In genomic region chr1:5976726-5977493, GRCh38 we compare ENCODE assay signal across 28 cellular contexts. TPM values are rescaled to one million over a fixed set of nuclear protein-coding genes. Genes with fewer than 3 reads are reported as not detected.
DNase-seq lines count a peak whose midpoint lies in the region; ATAC-seq and TF ChIP-seq lines count a peak whose summit lies in the region.
"Had no signal": no experiment of that assay in that cellular context is flagged by ENCODE, and none has a peak within 500 bp of the region (broad histone marks: within the 10 kb centered on the region; RNA-seq: fewer than 3 reads in every experiment).

No MANE protein-coding gene starts in this region.

- H3K36me3 ChIP-seq in naive thymus-derived CD4-positive, alpha-beta T cell (ENCODE audit: control insufficient read depth in 2 of 3, insufficient read depth in 3 of 3, low read length in 3 of 3) = peaks cover 0 to 5% (median 0%) of the 10 kb centered on the region in 3 experiments
- H3K36me3 ChIP-seq in heart right ventricle = peaks cover 0 to 30% (median 0%) of the 10 kb centered on the region in 9 donors
- H3K36me3 ChIP-seq: adrenal gland, right lobe of liver had no signal

- H3K36me3 Mint-ChIP-seq in activated CD4-positive, alpha-beta memory T cell treated with anti-CD3 and anti-CD28 coated beads, Interleukin-2, amount 10 ng/mL, durations not matched to agents 7 days and 5 days (ENCODE audit: low read depth) = peaks cover 21% of the 10 kb centered on the region
- H3K36me3 Mint-ChIP-seq in activated CD4-positive, alpha-beta memory T cell treated with anti-CD3 and anti-CD28 coated beads for 36 hours = peaks cover 14% of the 10 kb centered on the region
- peaks cover 5% of the 10 kb centered on the region for H3K36me3 Mint-ChIP-seq in IgD-negative memory B cell
- peaks cover 0 to 15% (median 4%) of the 10 kb centered on the region in 5 donors for H3K36me3 Mint-ChIP-seq in naive thymus-derived CD4-positive, alpha-beta T cell
- H3K36me3 Mint-ChIP-seq in stimulated activated effector memory CD8-positive, alpha-beta T cell treated with anti-CD3 and anti-CD28 coated beads, Interleukin-12 subunit alpha, Interleukin-12 subunit beta, amount 100 ng/mL, for 72 hours = peaks cover 19% of the 10 kb centered on the region

- DNase-seq in activated CD4-positive, alpha-beta memory T cell treated with anti-CD3 and anti-CD28 coated beads, Interleukin-2, amount 10 ng/mL, durations not matched to agents 7 days and 5 days = no peak
- DNase-seq in activated CD4-positive, alpha-beta memory T cell treated with anti-CD3 and anti-CD28 coated beads for 36 hours = no peak
- no peak for DNase-seq in naive thymus-derived CD4-positive, alpha-beta T cell
- DNase-seq in stimulated activated effector memory CD8-positive, alpha-beta T cell treated with anti-CD3 and anti-CD28 coated beads, Interleukin-12 subunit alpha, Interleukin-12 subunit beta, amount 100 ng/mL, for 72 hours (ENCODE audit: low spot score in 2 of 2) = no peak
- no peak for DNase-seq in NCI-H187 (lab: John Stamatoyannopoulos, UW)
- DNase-seq in heart right ventricle = no peak
- DNase-seq: activated B cell treated with CpG ODN at 0.5 μM for 24 hours; activated CD8-positive, alpha-beta T cell treated with anti-CD3 and anti-CD28 coated beads, Interleukin-2, amount 10 ng/mL, durations not matched to agents 7 days and 5 days; activated gamma-delta T cell treated with Interleukin-2 at 50 U/mL for 16 hours; activated T-cell treated with anti-CD3 and anti-CD28 coated beads for 4 hours; adrenal gland; Calu3; left colon; naive B cell; NCI-H1048; NCI-H1694 treated with DMSO at 0.1 percent for 48 hours; NCI-H524 treated with DMSO at 0.1 percent for 48 hours; right lobe of liver; stimulated activated CD4-positive, alpha-beta T cell treated with anti-CD3 and anti-CD28 coated beads, Interleukin-15, amount 100 ng/mL, for 24 hours; T-helper 9 cell had no signal

- CTCF ChIA-PET in activated CD4-positive, alpha-beta memory T cell treated with anti-CD3 and anti-CD28 coated beads, Interleukin-2, amount 10 ng/mL, durations not matched to agents 7 days and 5 days (lab: Charles Lee) = interaction anchor here (0.9 to 1.3 kb wide), 2 partner anchors 36 to 39 kb away, joined by 3 to 4 read pairs; no protein-coding TSS in a partner anchor
- CTCF ChIA-PET in activated CD4-positive, alpha-beta memory T cell treated with anti-CD3 and anti-CD28 coated beads for 36 hours (lab: Charles Lee) = interaction anchor here (1.9 kb wide), 1 partner anchor 465 kb away, joined by 5 read pairs; no protein-coding TSS in a partner anchor
- CTCF ChIA-PET in naive thymus-derived CD4-positive, alpha-beta T cell (lab: Charles Lee) = no interaction called here

- H3K27me3 Mint-ChIP-seq in activated CD4-positive, alpha-beta memory T cell treated with anti-CD3 and anti-CD28 coated beads, Interleukin-2, amount 10 ng/mL, durations not matched to agents 7 days and 5 days = no peaks in the 10 kb centered on the region
- H3K27me3 Mint-ChIP-seq in activated CD4-positive, alpha-beta memory T cell treated with anti-CD3 and anti-CD28 coated beads for 36 hours = no peaks in the 10 kb centered on the region
- H3K27me3 Mint-ChIP-seq in IgD-negative memory B cell = no peaks in the 10 kb centered on the region
- H3K27me3 Mint-ChIP-seq in naive thymus-derived CD4-positive, alpha-beta T cell = no peaks in the 10 kb centered on the region
- H3K27me3 Mint-ChIP-seq: activated B cell treated with CpG ODN at 0.5 μM for 24 hours, B cell, naive B cell had no signal

- 94 to 95% methylated on average over 23 to 25 of the region's 25 CpGs for WGBS in heart right ventricle, 2 donors

- no peak overlapping the region for H3K27ac ChIP-seq in naive thymus-derived CD4-positive, alpha-beta T cell (ENCODE audit: low read depth, low read length)
- H3K27ac ChIP-seq in heart right ventricle = no peak overlapping the region
- H3K27ac ChIP-seq: A549, adrenal gland, heart left ventricle, right lobe of liver had no signal

- H3K27me3 ChIP-seq in naive thymus-derived CD4-positive, alpha-beta T cell (ENCODE audit: control insufficient read depth in 2 of 2, insufficient read depth in 2 of 2, low read length in 2 of 2) = no peaks in the 10 kb centered on the region
- H3K27me3 ChIP-seq in heart right ventricle = no peaks in the 10 kb centered on the region
- H3K27me3 ChIP-seq: adrenal gland, heart left ventricle, right lobe of liver had no signal

- POLR2A ChIA-PET in activated CD4-positive, alpha-beta memory T cell treated with anti-CD3 and anti-CD28 coated beads, Interleukin-2, amount 10 ng/mL, durations not matched to agents 7 days and 5 days (lab: Charles Lee) = interaction anchor here (1.2 kb wide), 1 partner anchor 17 kb away, joined by 4 read pairs; no protein-coding TSS in a partner anchor
- POLR2A ChIA-PET in activated CD4-positive, alpha-beta memory T cell treated with anti-CD3 and anti-CD28 coated beads for 36 hours (lab: Charles Lee) = no interaction called here
- POLR2A ChIA-PET in naive thymus-derived CD4-positive, alpha-beta T cell (lab: Charles Lee) = no interaction called here

- peaks cover 0 to 5% of the 10 kb centered on the region in 2 donors for H3K4me1 ChIP-seq in naive thymus-derived CD4-positive, alpha-beta T cell (ENCODE audit: control insufficient read depth in 2 of 2, insufficient read depth in 2 of 2, low read length in 2 of 2)
- peaks cover 0 to 11% (median 0%) of the 10 kb centered on the region in 9 donors for H3K4me1 ChIP-seq in heart right ventricle
- H3K4me1 ChIP-seq: adrenal gland, right lobe of liver had no signal

- TF ChIP-seq CTCF in heart right ventricle (IDR thresholded peaks at IDR 0.05) = no peak

- peaks cover 2% of the 10 kb centered on the region for H3K9me3 Mint-ChIP-seq in activated CD4-positive, alpha-beta memory T cell treated with anti-CD3 and anti-CD28 coated beads, Interleukin-2, amount 10 ng/mL, durations not matched to agents 7 days and 5 days
- H3K9me3 Mint-ChIP-seq in activated CD4-positive, alpha-beta memory T cell treated with anti-CD3 and anti-CD28 coated beads for 36 hours = no peaks in the 10 kb centered on the region
- H3K9me3 Mint-ChIP-seq in IgD-negative memory B cell = no peaks in the 10 kb centered on the region
- H3K9me3 Mint-ChIP-seq in naive thymus-derived CD4-positive, alpha-beta T cell = peaks cover 0 to 4% (median 0%) of the 10 kb centered on the region in 11 donors
- no peaks in the 10 kb centered on the region for H3K9me3 Mint-ChIP-seq in stimulated activated effector memory CD8-positive, alpha-beta T cell treated with anti-CD3 and anti-CD28 coated beads, Interleukin-12 subunit alpha, Interleukin-12 subunit beta, amount 100 ng/mL, for 72 hours
- H3K9me3 Mint-ChIP-seq: activated B cell treated with CpG ODN at 0.5 μM for 24 hours, brain, type B pancreatic cell had no signal

- peaks cover 17% of the 10 kb centered on the region for H3K4me1 Mint-ChIP-seq in activated CD4-positive, alpha-beta memory T cell treated with anti-CD3 and anti-CD28 coated beads, Interleukin-2, amount 10 ng/mL, durations not matched to agents 7 days and 5 days
- no peaks in the 10 kb centered on the region for H3K4me1 Mint-ChIP-seq in activated CD4-positive, alpha-beta memory T cell treated with anti-CD3 and anti-CD28 coated beads for 36 hours (ENCODE audit: low read depth)
- peaks cover 0 to 7% (median 2%) of the 10 kb centered on the region in 3 donors for H3K4me1 Mint-ChIP-seq in IgD-negative memory B cell
- H3K4me1 Mint-ChIP-seq in naive thymus-derived CD4-positive, alpha-beta T cell = peaks cover 0 to 40% (median 17%) of the 10 kb centered on the region in 7 donors
- peaks cover 22% of the 10 kb centered on the region for H3K4me1 Mint-ChIP-seq in stimulated activated effector memory CD8-positive, alpha-beta T cell treated with anti-CD3 and anti-CD28 coated beads, Interleukin-12 subunit alpha, Interleukin-12 subunit beta, amount 100 ng/mL, for 72 hours

- no peaks in the 10 kb centered on the region for H3K9me3 ChIP-seq in naive thymus-derived CD4-positive, alpha-beta T cell (ENCODE audit: control insufficient read depth in 2 of 3, low read length in 3 of 3)
- no peaks in the 10 kb centered on the region for H3K9me3 ChIP-seq in heart right ventricle
- H3K9me3 ChIP-seq: A549, adrenal gland, heart left ventricle, right lobe of liver had no signal

- intact Hi-C loops in activated CD4-positive, alpha-beta memory T cell treated with anti-CD3 and anti-CD28 coated beads for 36 hours (cut with micrococcal nuclease) = no loop called here
- intact Hi-C loops in naive thymus-derived CD4-positive, alpha-beta T cell (cut with micrococcal nuclease) = loop anchor here in 1 of 2 donors (10.0 kb wide), 1 partner anchor 48 kb away; no protein-coding TSS in a partner anchor
- intact Hi-C loops in heart right ventricle (cut with DNase I) = loop anchor here in 1 of 10 donors (5.0 kb wide), 1 partner anchor 1920 kb away; no protein-coding TSS in a partner anchor

- no peak overlapping the region for H3K4me3 ChIP-seq in naive thymus-derived CD4-positive, alpha-beta T cell (ENCODE audit: low read length)
- H3K4me3 ChIP-seq in heart right ventricle = no peak overlapping the region
- H3K4me3 ChIP-seq: A549, adrenal gland, GM12878, heart left ventricle, right lobe of liver had no signal

- peak overlapping the region; percentile 14 for H3K27ac Mint-ChIP-seq in activated CD4-positive, alpha-beta memory T cell treated with anti-CD3 and anti-CD28 coated beads, Interleukin-2, amount 10 ng/mL, durations not matched to agents 7 days and 5 days
- H3K27ac Mint-ChIP-seq in activated CD4-positive, alpha-beta memory T cell treated with anti-CD3 and anti-CD28 coated beads for 36 hours = no peak overlapping the region
- peak overlapping the region in 2 of 3 donors; percentile 14 to 84 for H3K27ac Mint-ChIP-seq in IgD-negative memory B cell
- H3K27ac Mint-ChIP-seq in naive thymus-derived CD4-positive, alpha-beta T cell = peak overlapping the region in 7 of 9 donors; percentile 6 to 86 (median 66)
- peak overlapping the region; percentile 89 for H3K27ac Mint-ChIP-seq in stimulated activated effector memory CD8-positive, alpha-beta T cell treated with anti-CD3 and anti-CD28 coated beads, Interleukin-12 subunit alpha, Interleukin-12 subunit beta, amount 100 ng/mL, for 72 hours
- H3K27ac Mint-ChIP-seq: activated B cell treated with CpG ODN at 0.5 μM for 24 hours, type B pancreatic cell had no signal

- H3K4me3 Mint-ChIP-seq in activated CD4-positive, alpha-beta memory T cell treated with anti-CD3 and anti-CD28 coated beads, Interleukin-2, amount 10 ng/mL, durations not matched to agents 7 days and 5 days = no peak overlapping the region
- H3K4me3 Mint-ChIP-seq in activated CD4-positive, alpha-beta memory T cell treated with anti-CD3 and anti-CD28 coated beads for 36 hours = no peak overlapping the region
- H3K4me3 Mint-ChIP-seq in IgD-negative memory B cell = no peak overlapping the region
- H3K4me3 Mint-ChIP-seq in naive thymus-derived CD4-positive, alpha-beta T cell = peak overlapping the region in 1 of 10 donors; percentile 69
- no peak overlapping the region for H3K4me3 Mint-ChIP-seq in stimulated activated effector memory CD8-positive, alpha-beta T cell treated with anti-CD3 and anti-CD28 coated beads, Interleukin-12 subunit alpha, Interleukin-12 subunit beta, amount 100 ng/mL, for 72 hours
- H3K4me3 Mint-ChIP-seq: activated B cell treated with CpG ODN at 0.5 μM for 24 hours; activated CD8-positive, alpha-beta T cell treated with anti-CD3 and anti-CD28 coated beads, Interleukin-2, amount 10 ng/mL, durations not matched to agents 7 days and 5 days; B cell; brain; type B pancreatic cell had no signal

- ATAC-seq in naive thymus-derived CD4-positive, alpha-beta T cell = no peak
- no peak for ATAC-seq in stimulated activated effector memory CD8-positive, alpha-beta T cell treated with anti-CD3 and anti-CD28 coated beads, Interleukin-12 subunit alpha, Interleukin-12 subunit beta, amount 100 ng/mL, for 72 hours
- ATAC-seq in GM21619 (IDR thresholded peaks at IDR 0.05; ENCODE audit: unreplicated experiment) (no peak), heart right ventricle (no peak)
- ATAC-seq: GM12878, heart left ventricle, left colon, right lobe of liver had no signal

RNA-seq across cellular contexts. Expression of gene NPHP4, which starts 15.3 kb away (rescaled TPM):
- 10 to 100 TPM; 18.1 to 19.1 TPM for total RNA-seq in activated CD4-positive, alpha-beta memory T cell treated with anti-CD3 and anti-CD28 coated beads, Interleukin-2, amount 10 ng/mL, durations not matched to agents 7 days and 5 days
- 10 to 100 TPM; 14.0 to 14.6 TPM for total RNA-seq in activated CD4-positive, alpha-beta memory T cell treated with anti-CD3 and anti-CD28 coated beads for 36 hours
- polyA plus RNA-seq in IgD-negative memory B cell (0.71 TPM), heart right ventricle (1 to 10 TPM; 2.4 to 3.8 TPM)
- total RNA-seq in naive thymus-derived CD4-positive, alpha-beta T cell = 10 to 100 TPM in 3 of 5 experiments, 1 to 10 TPM in 2; 9.0 to 20.6 (median 11.1) TPM
- polyA plus RNA-seq in naive thymus-derived CD4-positive, alpha-beta T cell = 1 to 10 TPM in 1 of 2 donors, under 1 TPM in 1; 0.40 to 2.7 TPM
- total RNA-seq in heart right ventricle = 1 to 10 TPM; 2.4 to 5.7 (median 3.3) TPM
